Comparison of ENCODE assay signal across 26 cellular contexts in genomic region chr3:175869398-175869797, GRCh38.
DNase-seq lines count a peak whose midpoint lies in the region; ATAC-seq and TF ChIP-seq lines count a peak whose summit lies in the region.
"Had no signal": no experiment of that assay in that cellular context is flagged by ENCODE, and none has a peak within 500 bp of the region (broad histone marks: within the 10 kb centered on the region; RNA-seq: fewer than 3 reads in every experiment).

No MANE protein-coding gene starts in this region.

- peaks cover 26% of the 10 kb centered on the region for H3K4me1 Mint-ChIP-seq in nephron
- H3K4me1 Mint-ChIP-seq: activated B cell treated with CpG ODN at 0.5 μM for 24 hours; activated T-helper 17 cell treated with anti-CD3 and anti-CD28 coated beads, Interleukin-2, amount 50 U/mL, for 72 hours; CD4-positive, CD25-positive, alpha-beta regulatory T cell; naive thymus-derived CD8-positive, alpha-beta T cell had no signal

- H3K9me3 Mint-ChIP-seq in nephron, result peaks cover 3% of the 10 kb centered on the region
- H3K9me3 Mint-ChIP-seq: activated B cell treated with CpG ODN at 0.5 μM for 24 hours; activated T-helper 17 cell treated with anti-CD3 and anti-CD28 coated beads, Interleukin-2, amount 50 U/mL, for 72 hours had no signal

- H3K27me3 Mint-ChIP-seq in nephron (ENCODE audit: low read depth), result peaks cover 4% of the 10 kb centered on the region
- H3K27me3 Mint-ChIP-seq: activated B cell treated with CpG ODN at 0.5 μM for 24 hours; activated naive CD8-positive, alpha-beta T cell; activated T-helper 17 cell treated with anti-CD3 and anti-CD28 coated beads, Interleukin-2, amount 50 U/mL, for 72 hours; CD4-positive, CD25-positive, alpha-beta regulatory T cell; naive thymus-derived CD8-positive, alpha-beta T cell had no signal

- no peak for TF ChIP-seq CTCF in nephron (IDR thresholded peaks at IDR 0.05; ENCODE audit: unreplicated experiment in 3 of 3)

- no peak overlapping the region for H3K4me3 Mint-ChIP-seq in nephron
- H3K4me3 Mint-ChIP-seq: activated B cell treated with CpG ODN at 0.5 μM for 24 hours; activated naive CD8-positive, alpha-beta T cell; activated T-helper 17 cell treated with anti-CD3 and anti-CD28 coated beads, Interleukin-2, amount 50 U/mL, for 72 hours; CD4-positive, CD25-positive, alpha-beta regulatory T cell; HFFc6; naive thymus-derived CD8-positive, alpha-beta T cell had no signal

- DNase-seq in SIG-M5 (lab: John Stamatoyannopoulos, UW) (no peak), mucosa of gallbladder (ENCODE audit: low spot score) (no peak)
- DNase-seq: activated B cell treated with CpG ODN at 0.5 μM for 24 hours; activated CD4-positive, alpha-beta T cell treated with anti-CD3 and anti-CD28 coated beads, Interleukin-2, amount 50 U/mL, for 48 hours; activated CD8-positive, alpha-beta memory T cell treated with anti-CD3 and anti-CD28 coated beads, Interleukin-2, amount 50 U/mL, for 4 hours; caudate nucleus; CD4-positive, CD25-positive, alpha-beta regulatory T cell; EL; GM23248; HFFc6; hypothalamus; left lung; naive thymus-derived CD8-positive, alpha-beta T cell; NCI-H1694 treated with DMSO at 0.1 percent for 48 hours; NCI-H2171 treated with DMSO at 0.1 percent for 48 hours; NCI-H748 treated with DMSO at 0.1 percent for 48 hours; trophoblast cell had no signal

- ATAC-seq in GM18907 (IDR thresholded peaks at IDR 0.05; ENCODE audit: unreplicated experiment), result peak; percentile 90
- peak; percentile 56 for ATAC-seq in HG02571 (IDR thresholded peaks at IDR 0.05; ENCODE audit: unreplicated experiment)
- peak; percentile 83 for ATAC-seq in HG03159 (IDR thresholded peaks at IDR 0.05; ENCODE audit: unreplicated experiment)
- ATAC-seq in GM19397 (IDR thresholded peaks at IDR 0.05; ENCODE audit: unreplicated experiment), result no peak
- ATAC-seq: activated T-helper 17 cell treated with anti-CD3 and anti-CD28 coated beads, Interleukin-2, amount 50 U/mL, for 72 hours; gastroesophageal sphincter; left lung; naive thymus-derived CD8-positive, alpha-beta T cell; Right ventricle myocardium inferior had no signal

- peak overlapping the region in 2 of 3 experiments; percentile 16 to 33 for H3K27ac Mint-ChIP-seq in nephron
- H3K27ac Mint-ChIP-seq: activated B cell treated with CpG ODN at 0.5 μM for 24 hours; activated naive CD8-positive, alpha-beta T cell; activated T-helper 17 cell treated with anti-CD3 and anti-CD28 coated beads, Interleukin-2, amount 50 U/mL, for 72 hours; CD4-positive, CD25-positive, alpha-beta regulatory T cell; HFFc6; naive thymus-derived CD8-positive, alpha-beta T cell had no signal

- H3K36me3 Mint-ChIP-seq in nephron (ENCODE audit: low read depth), result peaks cover 4% of the 10 kb centered on the region
- H3K36me3 Mint-ChIP-seq: activated naive CD8-positive, alpha-beta T cell; CD4-positive, CD25-positive, alpha-beta regulatory T cell; naive thymus-derived CD8-positive, alpha-beta T cell had no signal
